In genomic region chr16:4679156-4679853, GRCh38 we compare ENCODE assay signal across 10 cellular contexts. TPM values are rescaled to one million over a fixed set of nuclear protein-coding genes. Genes with fewer than 3 reads are reported as not detected.
A peak's percentile ranks its signal among the peaks of the same experiment; 100 is the strongest.
DNase-seq lines count a peak whose midpoint lies in the region; ATAC-seq, FAIRE-seq and TF ChIP-seq lines count a peak whose summit lies in the region.
"Had no signal": no experiment of that assay in that cellular context is flagged by ENCODE, and none has a peak within 500 bp of the region (broad histone marks: within the 10 kb centered on the region; RNA-seq: fewer than 3 reads in every experiment).

No MANE protein-coding gene starts in this region.

- H3K9me3 Mint-ChIP-seq in CD8-positive, alpha-beta T cell: no peaks in the 10 kb centered on the region

- TF ChIP-seq CTCF in CD8-positive, alpha-beta T cell (IDR thresholded peaks at IDR 0.05): no peak
- no peak for TF ChIP-seq CTCF in fibroblast of villous mesenchyme (IDR thresholded peaks at IDR 0.05; ENCODE audit: insufficient read depth, low read depth, low read length)
- TF ChIP-seq CTCF in pancreas (IDR thresholded peaks at IDR 0.05): no peak

- CTCF ChIA-PET in CD8-positive, alpha-beta T cell (lab: Charles Lee): no interaction called here

- H3K27ac Mint-ChIP-seq in CD8-positive, alpha-beta T cell: peak overlapping the region; percentile 75

- POLR2A ChIA-PET in CD8-positive, alpha-beta T cell (lab: Charles Lee): interaction anchor here (1.1 kb wide), 1 partner anchor 15 kb away, joined by 3 read pairs; no protein-coding TSS in a partner anchor

- peaks cover 52% of the 10 kb centered on the region for H3K4me1 ChIP-seq in CD8-positive, alpha-beta T cell (ENCODE audit: insufficient read depth, low read length)
- no peaks in the 10 kb centered on the region for H3K4me1 ChIP-seq in pancreas
- H3K4me1 ChIP-seq: SJCRH30 had no signal

- no peak overlapping the region for H3K4me3 Mint-ChIP-seq in CD8-positive, alpha-beta T cell

- peaks cover 12% of the 10 kb centered on the region for H3K36me3 ChIP-seq in CD8-positive, alpha-beta T cell (ENCODE audit: insufficient read depth, low read length)
- H3K36me3 ChIP-seq in pancreas: peaks cover 0 to 37% (median 5%) of the 10 kb centered on the region in 3 donors
- H3K36me3 ChIP-seq: SJCRH30 had no signal

- intact Hi-C loops in CD8-positive, alpha-beta T cell (cut with DNase I, micrococcal nuclease): no loop called here
- intact Hi-C loops in pancreas (cut with DNase I): no loop called here

- peak in 1 of 7 experiments; percentile 17 for DNase-seq in CD8-positive, alpha-beta T cell
- DNase-seq in NCI-H69 (lab: John Stamatoyannopoulos, UW): peak; percentile 63
- no peak for DNase-seq in fibroblast of villous mesenchyme (ENCODE audit: low read depth)
- peak in 4 of 6 donors; percentile 43 to 85 (median 71) for DNase-seq in pancreas
- DNase-seq in NOMO-1 treated with dmso at 0.1 percent for 144 hours (lab: John Stamatoyannopoulos, UW; ENCODE audit: unreplicated experiment): no peak
- no peak for DNase-seq in GDM1 (lab: John Stamatoyannopoulos, UW)
- DNase-seq: cerebellar nuclear complex, SJCRH30 had no signal

- no peak for ATAC-seq in CD8-positive, alpha-beta T cell
- ATAC-seq in pancreas (peak in 1 of 4 donors; percentile 9), GM21576 (IDR thresholded peaks at IDR 0.05; ENCODE audit: unreplicated experiment) (no peak), HG03460 (IDR thresholded peaks at IDR 0.05; ENCODE audit: unreplicated experiment) (no peak)

- peaks cover 38% of the 10 kb centered on the region for H3K4me1 Mint-ChIP-seq in CD8-positive, alpha-beta T cell (ENCODE audit: low read depth)

- H3K27ac ChIP-seq in CD8-positive, alpha-beta T cell (ENCODE audit: low read depth, low read length): no peak overlapping the region
- peak overlapping the region in 3 of 4 donors; percentile 28 to 69 (median 53) for H3K27ac ChIP-seq in pancreas
- H3K27ac ChIP-seq: SJCRH30 had no signal

- no peaks in the 10 kb centered on the region for H3K9me3 ChIP-seq in CD8-positive, alpha-beta T cell (ENCODE audit: low read length)
- no peaks in the 10 kb centered on the region for H3K9me3 ChIP-seq in pancreas
- H3K9me3 ChIP-seq: SJCRH30 had no signal

- H3K27me3 Mint-ChIP-seq in CD8-positive, alpha-beta T cell (ENCODE audit: low read depth): no peaks in the 10 kb centered on the region

- H3K27me3 ChIP-seq in CD8-positive, alpha-beta T cell (ENCODE audit: insufficient read depth, low read length): no peaks in the 10 kb centered on the region
- no peaks in the 10 kb centered on the region for H3K27me3 ChIP-seq in pancreas
- H3K27me3 ChIP-seq: SJCRH30 had no signal

- H3K36me3 Mint-ChIP-seq in CD8-positive, alpha-beta T cell: peaks cover 26% of the 10 kb centered on the region

- no peak for FAIRE-seq in pancreas (lab: Jason Lieb, UNC)

- H3K4me3 ChIP-seq in CD8-positive, alpha-beta T cell (ENCODE audit: low read depth, low read length): no peak overlapping the region
- peak overlapping the region; percentile 48 for H3K4me3 ChIP-seq in fibroblast of villous mesenchyme (ENCODE audit: low read depth, low read length)
- peak overlapping the region in 1 of 4 donors; percentile 17 for H3K4me3 ChIP-seq in pancreas
- H3K4me3 ChIP-seq: SJCRH30 had no signal

- 60 to 67% methylated on average over 20 of the region's 20 CpGs for WGBS in pancreas, 2 donors

RNA-seq across cellular contexts. Expression of gene NUDT16L1, which starts 14.1 kb away (rescaled TPM):
- 10 to 100 TPM; 72.9 to 76.5 TPM for total RNA-seq in CD8-positive, alpha-beta T cell
- 28.5 and 31.2 TPM in 2 replicates for total RNA-seq in fibroblast of villous mesenchyme
- 10 to 100 TPM in 5 of 6 donors, 1 to 10 TPM in 1; 7.0 to 16.5 (median 12.8) TPM for total RNA-seq in pancreas
- 10 to 100 TPM; 17.3 to 32.3 TPM for polyA plus RNA-seq in pancreas

RNA-seq across cellular contexts. Expression of gene MGRN1, which starts 54.7 kb away (rescaled TPM):
- 10 to 100 TPM; 46.5 to 48.6 TPM for total RNA-seq in CD8-positive, alpha-beta T cell
- total RNA-seq in fibroblast of villous mesenchyme: 43.2 and 44.5 TPM in 2 replicates
- total RNA-seq in pancreas: 10 to 100 TPM; 29.0 to 43.8 (median 33.0) TPM
- 10 to 100 TPM; 17.2 to 29.9 TPM for polyA plus RNA-seq in pancreas

RNA-seq across cellular contexts. Expression of gene ANKS3, which starts 54.8 kb away (rescaled TPM):
- total RNA-seq in CD8-positive, alpha-beta T cell: 10 to 100 TPM in 1 of 2 experiments, 1 to 10 TPM in 1; 8.6 to 11.8 TPM
- total RNA-seq in fibroblast of villous mesenchyme (25.4 and 33.2 TPM in 2 replicates), pancreas (10 to 100 TPM in 5 of 6 donors, 1 to 10 TPM in 1; 8.7 to 20.4 (median 11.7) TPM)
- 10 to 100 TPM; 56.8 to 69.1 TPM for polyA plus RNA-seq in pancreas

RNA-seq across cellular contexts. Expression of gene DNAAF8, which starts 55.0 kb away (rescaled TPM):
- not detected for total RNA-seq in CD8-positive, alpha-beta T cell
- total RNA-seq in fibroblast of villous mesenchyme: 1.3 and 1.7 TPM in 2 replicates
- total RNA-seq in pancreas: 1 to 10 TPM in 1 of 6 donors, under 1 TPM in 5; 0.23 to 1.0 (median 0.58) TPM
- 1 to 10 TPM in 1 of 2 donors, under 1 TPM in 1; 0.52 to 1.0 TPM for polyA plus RNA-seq in pancreas

Comparison
In these comparisons a context has a peak if more than half of its experiments do, and no peak if none do; other contexts are left out.
1. DNase-seq: peak in NCI-H69 (single experiment) and pancreas (4 of 6); none in fibroblast of villous mesenchyme (single experiment), NOMO-1 treated with dmso at 0.1 percent for 144 hours (single experiment) and GDM1 (single experiment).